In genomic region chr2:170772295-170772694, GRCh38 we compare ENCODE assay signal across 1 cellular context.
TF ChIP-seq lines count a peak whose summit lies in the region.

No MANE protein-coding gene starts in this region.

TF ChIP-seq in K562, 482 proteins besides CTCF, POLR2A, EP300 and RAD21:
- TF ChIP-seq FOXJ2 (tag; IDR thresholded peaks at IDR 0.05), result no peak
- peak; percentile 64 for TF ChIP-seq RBM25 (IDR thresholded peaks at IDR 0.05; ENCODE audit: low read depth, low read length, severe bottlenecking)
- TF ChIP-seq ZFP36 (IDR thresholded peaks at IDR 0.05; ENCODE audit: low read depth, low read length, partially characterized antibody), result peak; percentile 68
- peak; percentile 72; the same call in 1 of the 2 replicates for TF ChIP-seq BCOR (IDR thresholded peaks at IDR 0.05)
